ENCODE assay signal across 9 cellular contexts in the genomic region with DNA sequence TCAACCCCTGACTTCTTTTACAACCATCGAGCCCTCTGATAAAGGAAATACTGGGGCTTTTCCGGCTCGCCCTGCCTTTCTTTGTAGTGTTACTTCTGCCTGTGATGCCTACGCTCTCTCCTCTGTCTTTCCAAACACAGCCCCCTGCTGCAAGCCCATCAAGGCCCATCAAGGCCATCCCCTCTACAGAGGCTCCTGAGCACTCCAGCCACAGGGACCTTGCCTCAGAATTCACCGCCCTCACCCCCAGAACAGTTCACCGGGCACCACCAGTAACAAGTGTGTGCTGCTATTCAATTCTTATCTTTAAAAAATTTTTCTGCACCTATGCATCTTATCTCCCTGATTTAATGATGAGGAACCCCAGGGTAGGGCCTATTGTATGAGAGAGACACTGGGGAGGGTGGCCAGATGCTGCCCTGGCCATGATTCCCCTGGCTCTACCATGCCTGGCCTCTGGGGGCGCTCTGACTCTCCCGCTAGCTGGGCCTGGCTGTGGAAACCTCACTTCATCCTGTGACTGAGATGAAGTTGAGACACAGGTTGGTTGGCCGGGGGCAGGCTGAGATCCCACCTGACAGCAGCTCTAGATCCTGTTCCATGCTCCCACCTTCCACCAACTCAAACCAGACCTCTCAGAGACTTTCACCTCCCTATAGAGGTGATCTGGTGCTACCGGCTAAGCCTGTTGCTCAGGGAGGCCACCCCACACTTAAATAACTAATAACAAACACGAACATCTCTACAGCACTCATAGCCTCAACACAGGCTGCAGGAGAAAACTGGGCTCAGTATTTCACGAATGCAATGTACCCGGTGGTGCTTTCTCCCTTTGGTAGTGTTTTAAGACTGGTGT. TPM values are rescaled to one million over a fixed set of nuclear protein-coding genes. Genes with fewer than 3 reads are reported as not detected.
DNase-seq lines count a peak whose midpoint lies in the region; TF ChIP-seq lines count a peak whose summit lies in the region.
"Had no signal": no experiment of that assay in that cellular context is flagged by ENCODE, and none has a peak within 500 bp of the region (broad histone marks: within the 10 kb centered on the region; RNA-seq: fewer than 3 reads in every experiment).

No MANE protein-coding gene starts in this region.

- 78% methylated on average over 11 of the region's 13 CpGs for WGBS in suprapubic skin

- peak; percentile 89 for TF ChIP-seq CTCF in GM13976 (IDR thresholded peaks at IDR 0.05; ENCODE audit: borderline replicate concordance, control extremely low read depth, extremely low read depth, insufficient read depth, missing control alignments)
- TF ChIP-seq CTCF in right atrium auricular region (IDR thresholded peaks at IDR 0.05): peak; percentile 49 to 61
- peak in 1 of 2 donors; percentile 55 for TF ChIP-seq CTCF in suprapubic skin (IDR thresholded peaks at IDR 0.05)

- peaks cover 58% of the 10 kb centered on the region for H3K27me3 Mint-ChIP-seq in activated T-cell treated with anti-CD3 and anti-CD28 coated beads, Interleukin-2, amount 50 U/mL, for 24 hours

- H3K4me1 ChIP-seq in right atrium auricular region: no peaks in the 10 kb centered on the region
- no peaks in the 10 kb centered on the region for H3K4me1 ChIP-seq in suprapubic skin

- no peak overlapping the region for H3K27ac Mint-ChIP-seq in activated T-cell treated with anti-CD3 and anti-CD28 coated beads, Interleukin-2, amount 50 U/mL, for 24 hours
- H3K27ac Mint-ChIP-seq: dendritic cell treated with granulocyte-macrophage colony-stimulating factor and Interleukin-4, amounts not matched to agents 40 ng/mL and 50 ng/mL, for 4 days had no signal

- H3K36me3 ChIP-seq in MG63 (no peaks in the 10 kb centered on the region), right atrium auricular region (no peaks in the 10 kb centered on the region), suprapubic skin (no peaks in the 10 kb centered on the region)

- no peaks in the 10 kb centered on the region for H3K4me1 Mint-ChIP-seq in activated T-cell treated with anti-CD3 and anti-CD28 coated beads, Interleukin-2, amount 50 U/mL, for 24 hours (ENCODE audit: low read depth)

- TF ChIP-seq EP300 in suprapubic skin (IDR thresholded peaks at IDR 0.05): no peak

- in situ Hi-C loops in GM13976 (cut with MboI; ENCODE audit: low sequenced_read_pairs, unreplicated experiment): no loop called here

- no peak overlapping the region for H3K27ac ChIP-seq in right atrium auricular region
- H3K27ac ChIP-seq in suprapubic skin: no peak overlapping the region

- H3K4me3 ChIP-seq in MG63: no peak overlapping the region
- no peak overlapping the region for H3K4me3 ChIP-seq in right atrium auricular region
- H3K4me3 ChIP-seq in suprapubic skin: no peak overlapping the region

- H3K9me3 ChIP-seq in MG63 (no peaks in the 10 kb centered on the region), right atrium auricular region (no peaks in the 10 kb centered on the region), suprapubic skin (no peaks in the 10 kb centered on the region)

- TF ChIP-seq POLR2A in suprapubic skin (IDR thresholded peaks at IDR 0.05): no peak

- DNase-seq in A172 (ENCODE audit: low spot score) (peak; percentile 6), GM13976 (ENCODE audit: low spot score) (peak; percentile 76), MG63 (peak; percentile 74), right atrium auricular region (ENCODE audit: low spot score) (no peak), suprapubic skin (ENCODE audit: low spot score in 2 of 2) (no peak), mesenteric fat pad (ENCODE audit: low spot score) (no peak)
- peak; percentile 69 for DNase-seq in activated T-cell treated with anti-CD3 and anti-CD28 coated beads, Interleukin-2, amount 50 U/mL, for 24 hours
- DNase-seq in stimulated activated CD4-positive, alpha-beta T cell treated with anti-CD3 and anti-CD28 coated beads, TNF-alpha, amount 100 ng/mL, for 48 hours (ENCODE audit: low read depth in 3 of 3): peak; percentile 19 to 47 (median 31)

- no peak overlapping the region for H3K4me3 Mint-ChIP-seq in activated T-cell treated with anti-CD3 and anti-CD28 coated beads, Interleukin-2, amount 50 U/mL, for 24 hours
- H3K4me3 Mint-ChIP-seq: dendritic cell treated with granulocyte-macrophage colony-stimulating factor and Interleukin-4, amounts not matched to agents 40 ng/mL and 50 ng/mL, for 4 days had no signal

- no peaks in the 10 kb centered on the region for H3K36me3 Mint-ChIP-seq in activated T-cell treated with anti-CD3 and anti-CD28 coated beads, Interleukin-2, amount 50 U/mL, for 24 hours (ENCODE audit: low read depth)

- H3K9me3 Mint-ChIP-seq in activated T-cell treated with anti-CD3 and anti-CD28 coated beads, Interleukin-2, amount 50 U/mL, for 24 hours: no peaks in the 10 kb centered on the region
- H3K9me3 Mint-ChIP-seq: dendritic cell treated with granulocyte-macrophage colony-stimulating factor and Interleukin-4, amounts not matched to agents 40 ng/mL and 50 ng/mL, for 4 days had no signal

- H3K27me3 ChIP-seq in MG63: peaks cover 87% of the 10 kb centered on the region
- H3K27me3 ChIP-seq in right atrium auricular region: no peaks in the 10 kb centered on the region
- peaks cover 30% of the 10 kb centered on the region for H3K27me3 ChIP-seq in suprapubic skin

RNA-seq across cellular contexts. Expression of gene GLP1R, which starts 19.2 kb away (rescaled TPM):
- not detected in 2 replicates for total RNA-seq in A172 (2014; rRNA removed; shearing (Covaris generic))
- not detected in 2 replicates for total RNA-seq in MG63 (2014; rRNA removed; shearing (Covaris generic); ENCODE audit: low replicate concordance)
- total RNA-seq in right atrium auricular region (1 to 10 TPM; 1.9 to 5.8 TPM), suprapubic skin (under 1 TPM in 3 of 4 donors, not detected in 1; 0.32 to 0.95 (median 0.59) TPM), mesenteric fat pad (not detected)

Comparison
In these comparisons a context has a peak if more than half of its experiments do, and no peak if none do; other contexts are left out.
1. DNase-seq: peak in A172 (single experiment), GM13976 (single experiment), MG63 (single experiment), activated T-cell treated with anti-CD3 and anti-CD28 coated beads, Interleukin-2, amount 50 U/mL, for 24 hours (single experiment) and stimulated activated CD4-positive, alpha-beta T cell treated with anti-CD3 and anti-CD28 coated beads, TNF-alpha, amount 100 ng/mL, for 48 hours (3 of 3); none in right atrium auricular region (single experiment), suprapubic skin (0 of 2) and mesenteric fat pad (single experiment).